In the genomic region with DNA sequence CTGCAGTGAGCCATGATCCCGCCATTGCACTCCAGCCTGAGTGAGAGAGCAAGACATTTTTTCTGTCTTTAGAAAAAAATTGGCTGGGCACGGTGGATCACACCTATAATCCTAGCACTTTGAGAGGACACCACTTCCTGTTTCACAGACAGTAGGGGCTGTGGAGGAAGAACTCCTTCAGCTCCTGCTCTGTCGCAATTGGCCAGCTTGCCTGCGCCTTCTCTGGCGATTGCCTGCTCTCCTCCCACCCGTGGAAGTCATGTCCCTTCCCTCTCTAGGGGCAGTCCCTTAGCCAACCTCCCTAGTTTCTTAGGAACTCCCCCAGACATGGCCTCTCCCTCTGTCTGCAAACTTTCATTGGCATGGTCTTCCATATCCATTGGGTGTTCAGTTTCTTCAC, we compare ENCODE assay signal across 1 cellular context.
TF ChIP-seq lines count a peak whose summit lies in the region.

No MANE protein-coding gene starts in this region.

TF ChIP-seq in GM23338, 12 proteins besides CTCF, POLR2A, EP300 and RAD21 (continued from another document):
- TF ChIP-seq ZNF462 (CRISPR knock-in tag; IDR thresholded peaks at IDR 0.05) = no peak
- TF ChIP-seq ZNF114 (CRISPR knock-in tag; IDR thresholded peaks at IDR 0.05) = no peak
